In genomic region chr17:79187186-79187585, GRCh38 we compare ENCODE assay signal across 19 cellular contexts.
DNase-seq lines count a peak whose midpoint lies in the region; FAIRE-seq and TF ChIP-seq lines count a peak whose summit lies in the region.
"Had no signal": no experiment of that assay in that cellular context is flagged by ENCODE, and none has a peak within 500 bp of the region (broad histone marks: within the 10 kb centered on the region; RNA-seq: fewer than 3 reads in every experiment).

No MANE protein-coding gene starts in this region.

- intact Hi-C loops in activated naive CD4-positive, alpha-beta T cell treated with anti-CD3 and anti-CD28 coated beads for 36 hours (cut with micrococcal nuclease): loop anchor here (2.0 kb wide), 1 partner anchor 206 kb away; no protein-coding TSS in a partner anchor

- H2BK12ac ChIP-seq in H1 (ENCODE audit: low read depth, low read length): peak overlapping the region; percentile 60; the same call in 1 of the 2 replicates

- H3K36me3 ChIP-seq in NT2/D1 (ENCODE audit: insufficient read depth, insufficient read length, low read length) (no peaks in the 10 kb centered on the region), H1 (ENCODE audit: control insufficient read depth in 2 of 4, insufficient read depth in 4 of 4, low read length in 3 of 4) (no peaks in the 10 kb centered on the region)
- H3K36me3 ChIP-seq: BLaER1 treated with 17β-estradiol and CSF1 and Interleukin-3, amounts not matched to agents 10 nM and 100 nM had no signal

- H3K27ac Mint-ChIP-seq in activated naive CD4-positive, alpha-beta T cell treated with anti-CD3 and anti-CD28 coated beads, Interleukin-2, amount 50 U/mL, for 24 hours: peak overlapping the region; percentile 51
- H3K27ac Mint-ChIP-seq in activated naive CD4-positive, alpha-beta T cell treated with anti-CD3 and anti-CD28 coated beads for 36 hours: no peak overlapping the region
- H3K27ac Mint-ChIP-seq: B cell; CD4-positive, alpha-beta T cell; CD8-positive, alpha-beta T cell had no signal

- WGBS in H1 (ENCODE audit: extremely low coverage in 1 of 2, insufficient coverage in 1 of 2, insufficient read length in 1 of 2, insufficient replicate concordance in 2 of 2, low coverage in 1 of 2, low lambda C conversion rate in 2 of 2, missing lambda C conversion rate in 1 of 2), 2 experiments: 81% methylated on average over 11 of the region's 12 CpGs; no CpG with 5 or more reads in 1 of the 2 experiments

- H3K23ac ChIP-seq in H1 (ENCODE audit: insufficient read length): no peak overlapping the region

- no peaks in the 10 kb centered on the region for H3K9me3 Mint-ChIP-seq in activated naive CD4-positive, alpha-beta T cell treated with anti-CD3 and anti-CD28 coated beads, Interleukin-2, amount 50 U/mL, for 24 hours
- no peaks in the 10 kb centered on the region for H3K9me3 Mint-ChIP-seq in activated naive CD4-positive, alpha-beta T cell treated with anti-CD3 and anti-CD28 coated beads for 36 hours
- H3K9me3 Mint-ChIP-seq: CD4-positive, alpha-beta T cell; CD8-positive, alpha-beta T cell had no signal

- peak overlapping the region; percentile 0; the same call in 1 of the 2 replicates for H2BK20ac ChIP-seq in H1 (ENCODE audit: low read length)

- peaks cover 5% of the 10 kb centered on the region for H3K23me2 ChIP-seq in H1 (ENCODE audit: low read depth, low read length)

- peaks cover 35% of the 10 kb centered on the region for H3K27me3 Mint-ChIP-seq in activated naive CD4-positive, alpha-beta T cell treated with anti-CD3 and anti-CD28 coated beads, Interleukin-2, amount 50 U/mL, for 24 hours
- H3K27me3 Mint-ChIP-seq in activated naive CD4-positive, alpha-beta T cell treated with anti-CD3 and anti-CD28 coated beads for 36 hours (ENCODE audit: low read depth): peaks cover 40% of the 10 kb centered on the region

- CTCF ChIA-PET in activated naive CD4-positive, alpha-beta T cell treated with anti-CD3 and anti-CD28 coated beads for 36 hours (lab: Charles Lee): interaction anchor here (0.6 kb wide), 1 partner anchor 205 kb away, joined by 3 read pairs; no protein-coding TSS in a partner anchor
- CTCF ChIA-PET in H1 (lab: Charles Lee; ENCODE audit: partially characterized antibody): interaction anchor here (0.6 to 9.4 kb wide), 34 partner anchors 10 to 742 kb away, joined by 3 to 272 read pairs (median 4); no protein-coding TSS in a partner anchor

- H3K79me1 ChIP-seq in H1 (ENCODE audit: low read depth, low read length): no peaks in the 10 kb centered on the region; the same call in 1 of the 2 replicates

- no peak overlapping the region for H2BK120ac ChIP-seq in H1 (replicated peaks; ENCODE audit: low read depth, low read length)

- H4K8ac ChIP-seq in H1 (ENCODE audit: extremely low read depth, insufficient read depth, low read length): no peak overlapping the region

- no peak overlapping the region for H3K14ac ChIP-seq in H1 (ENCODE audit: insufficient read length)

- no peaks in the 10 kb centered on the region for H3K79me2 ChIP-seq in H1 (ENCODE audit: control insufficient read depth in 1 of 2, insufficient read depth in 2 of 2, low read length in 2 of 2)

- H3K4ac ChIP-seq in H1 (replicated peaks; ENCODE audit: insufficient read length, low read depth, low read length): no peak overlapping the region

- DNase-seq in activated naive CD4-positive, alpha-beta T cell treated with anti-CD3 and anti-CD28 coated beads for 36 hours: no peak
- DNase-seq in NT2/D1 (ENCODE audit: low read depth, low spot score) (no peak), H1 (ENCODE audit: low read depth in 1 of 2, low spot score in 2 of 2) (no peak), NCI-H1105 (lab: John Stamatoyannopoulos, UW) (no peak), NCI-H524 treated with DMSO at 0.1 percent for 48 hours (lab: John Stamatoyannopoulos, UW) (no peak)
- DNase-seq: CD4-positive, alpha-beta T cell; CD8-positive, alpha-beta T cell; GF-D8 had no signal

- 0 out of 2 replicates have a peak overlapping the region, but pooled peaks have one; percentile 10 for H2BK5ac ChIP-seq in H1 (ENCODE audit: low read depth, low read length)

- no peak for TF ChIP-seq RAD21 in H1 (IDR thresholded peaks at IDR 0.05 in 1 of 2, conservative IDR thresholded peaks at IDR 0.05 in 1 of 2; ENCODE audit: low read depth in 2 of 2, low read length in 2 of 2)

- H3K18ac ChIP-seq in H1 (ENCODE audit: extremely low read depth, low read length): no peak overlapping the region

- FAIRE-seq in H1 (lab: Jason Lieb, UNC): no peak
- FAIRE-seq: A549, D721Med, G401.6, GM12891, GM19239 had no signal

- H3K9ac ChIP-seq in NT2/D1 (ENCODE audit: insufficient read length, low read depth): peak overlapping the region; percentile 29
- H3K9ac ChIP-seq in H1 (replicated peaks in 1 of 4; ENCODE audit: extremely low read depth in 1 of 4, low read depth in 3 of 4, low read length in 3 of 4): no peak overlapping the region
- H3K9ac ChIP-seq: BLaER1 treated with 17β-estradiol and CSF1 and Interleukin-3, amounts not matched to agents 10 nM and 100 nM had no signal

- no peak for TF ChIP-seq EP300 in H1 (IDR thresholded peaks at IDR 0.05; ENCODE audit: borderline replicate concordance in 1 of 2, low read depth in 2 of 2, low read length in 2 of 2)

- H3K9me3 ChIP-seq in NT2/D1 (ENCODE audit: insufficient read depth, low read length) (no peaks in the 10 kb centered on the region), H1 (ENCODE audit: insufficient read depth in 2 of 2, low read depth in 1 of 2, low read length in 1 of 2) (no peaks in the 10 kb centered on the region)
- H3K9me3 ChIP-seq: A549; BLaER1 treated with 17β-estradiol and CSF1 and Interleukin-3, amounts not matched to agents 10 nM and 100 nM; Caco-2 had no signal

- no peak overlapping the region for H3K4me3 Mint-ChIP-seq in activated naive CD4-positive, alpha-beta T cell treated with anti-CD3 and anti-CD28 coated beads, Interleukin-2, amount 50 U/mL, for 24 hours
- no peak overlapping the region for H3K4me3 Mint-ChIP-seq in activated naive CD4-positive, alpha-beta T cell treated with anti-CD3 and anti-CD28 coated beads for 36 hours
- H3K4me3 Mint-ChIP-seq: B cell; CD4-positive, alpha-beta T cell; CD8-positive, alpha-beta T cell had no signal

- no peak overlapping the region for H4K91ac ChIP-seq in H1 (replicated peaks; ENCODE audit: insufficient read length, low read length)

- no peaks in the 10 kb centered on the region for H3K36me3 Mint-ChIP-seq in activated naive CD4-positive, alpha-beta T cell treated with anti-CD3 and anti-CD28 coated beads, Interleukin-2, amount 50 U/mL, for 24 hours
- H3K36me3 Mint-ChIP-seq in activated naive CD4-positive, alpha-beta T cell treated with anti-CD3 and anti-CD28 coated beads for 36 hours (ENCODE audit: low read depth): no peaks in the 10 kb centered on the region
- H3K36me3 Mint-ChIP-seq: CD8-positive, alpha-beta T cell had no signal

- H2AFZ ChIP-seq in H1 (ENCODE audit: low read length): no peak overlapping the region

- H2BK15ac ChIP-seq in H1 (ENCODE audit: low read length): no peak overlapping the region

- peaks cover 20% of the 10 kb centered on the region for H3K4me1 ChIP-seq in NT2/D1 (ENCODE audit: insufficient read depth, insufficient read length)
- peaks cover 7 to 33% (median 20%) of the 10 kb centered on the region in 4 experiments for H3K4me1 ChIP-seq in H1 (replicated peaks in 1 of 4; ENCODE audit: control insufficient read depth in 3 of 4, insufficient read depth in 4 of 4, low read length in 3 of 4)
- H3K4me1 ChIP-seq: Caco-2 had no signal

- H4K5ac ChIP-seq in H1 (ENCODE audit: insufficient read length, low read depth, low read length): no peak overlapping the region

- H4K20me1 ChIP-seq in H1 (replicated peaks in 1 of 2; ENCODE audit: control insufficient read depth in 1 of 2, insufficient read depth in 2 of 2, low read length in 2 of 2): peaks cover 0 to 2% of the 10 kb centered on the region in 2 experiments

- H3K27ac ChIP-seq in H1 (ENCODE audit: low read depth, low read length): no peak overlapping the region
- H3K27ac ChIP-seq: 22Rv1; A549; BLaER1 treated with 17β-estradiol and CSF1 and Interleukin-3, amounts not matched to agents 10 nM and 100 nM; C4-2B had no signal

- H3K27me3 ChIP-seq in NT2/D1 (ENCODE audit: insufficient read depth, insufficient read length): peaks cover 34% of the 10 kb centered on the region
- peaks cover 3 to 24% (median 17%) of the 10 kb centered on the region in 4 experiments for H3K27me3 ChIP-seq in H1 (replicated peaks in 1 of 4; ENCODE audit: control insufficient read depth in 3 of 4, extremely low read depth in 1 of 4, insufficient read depth in 3 of 4, low read length in 3 of 4)

- no peak overlapping the region for H3K4me3 ChIP-seq in NT2/D1 (ENCODE audit: insufficient read length, low read depth)
- H3K4me3 ChIP-seq in H1 (ENCODE audit: extremely low read depth in 1 of 4, insufficient read depth in 2 of 4, low read depth in 3 of 4, low read length in 4 of 4): no peak overlapping the region
- H3K4me3 ChIP-seq: A549; BLaER1 treated with 17β-estradiol and CSF1 and Interleukin-3, amounts not matched to agents 10 nM and 100 nM had no signal

- no peaks in the 10 kb centered on the region for H3K4me1 Mint-ChIP-seq in activated naive CD4-positive, alpha-beta T cell treated with anti-CD3 and anti-CD28 coated beads, Interleukin-2, amount 50 U/mL, for 24 hours
- H3K4me1 Mint-ChIP-seq in activated naive CD4-positive, alpha-beta T cell treated with anti-CD3 and anti-CD28 coated beads for 36 hours (ENCODE audit: low read depth): peaks cover 3% of the 10 kb centered on the region

- no peak overlapping the region for H3K4me2 ChIP-seq in H1 (ENCODE audit: insufficient read depth in 1 of 2, low read depth in 2 of 2, low read length in 2 of 2)
- H3K4me2 ChIP-seq: A549; BLaER1 treated with 17β-estradiol and CSF1 and Interleukin-3, amounts not matched to agents 10 nM and 100 nM had no signal

- no peak overlapping the region for H3K56ac ChIP-seq in H1 (replicated peaks; ENCODE audit: insufficient read length, low read depth, low read length)

- POLR2A ChIA-PET in H1 (lab: Charles Lee; ENCODE audit: partially characterized antibody): interaction anchor here (0.7 to 2.7 kb wide), 4 partner anchors 23 to 204 kb away, joined by 3 to 9 read pairs (median 4); no protein-coding TSS in a partner anchor

- peak overlapping the region; percentile 72; the same call in 1 of the 2 replicates for H2AK5ac ChIP-seq in H1 (ENCODE audit: low read depth, low read length)

- no peak for TF ChIP-seq POLR2A in H1 (IDR thresholded peaks at IDR 0.05; ENCODE audit: control extremely low read depth in 1 of 2, low read depth in 2 of 2, low read length in 2 of 2)

- TF ChIP-seq CTCF in H1 (IDR thresholded peaks at IDR 0.05; ENCODE audit: control extremely low read depth in 1 of 3, insufficient read depth in 1 of 3, low read depth in 1 of 3, low read length in 3 of 3): no peak

TF ChIP-seq in H1, 55 proteins besides CTCF, POLR2A, EP300 and RAD21 (continues in another document):
- TF ChIP-seq GTF2F1 (IDR thresholded peaks at IDR 0.05; ENCODE audit: borderline replicate concordance, low read depth, low read length): no peak
- TF ChIP-seq HDAC6 (IDR thresholded peaks at IDR 0.05; ENCODE audit: low read depth, low read length): no peak
- no peak for TF ChIP-seq SAP30 (IDR thresholded peaks at IDR 0.05; ENCODE audit: insufficient read depth, insufficient replicate concordance, low read length)
- no peak for TF ChIP-seq RNF2 (IDR thresholded peaks at IDR 0.05; ENCODE audit: borderline replicate concordance, low read depth, low read length, missing control alignments, poor library complexity, severe bottlenecking)
- TF ChIP-seq TAF7 (optimal IDR thresholded peaks at IDR 0.05; ENCODE audit: borderline replicate concordance, low read depth, low read length): no peak
